Comparison of ENCODE assay signal across 8 cellular contexts in genomic region chr10:100184426-100185219, GRCh38. TPM values are rescaled to one million over a fixed set of nuclear protein-coding genes. Genes with fewer than 3 reads are reported as not detected.
DNase-seq lines count a peak whose midpoint lies in the region; ATAC-seq, FAIRE-seq and TF ChIP-seq lines count a peak whose summit lies in the region.

No MANE protein-coding gene starts in this region.

- H3K27ac Mint-ChIP-seq in Calu3 (ENCODE audit: unreplicated experiment) (peak overlapping the region; percentile 43), neural crest cell (ENCODE audit: unreplicated experiment) (peak overlapping the region; percentile 14)

- H3K9me3 Mint-ChIP-seq in Calu3 (ENCODE audit: low read depth, unreplicated experiment) (no peaks in the 10 kb centered on the region), neural crest cell (no peaks in the 10 kb centered on the region)

- TF ChIP-seq CTCF in Calu3 (IDR thresholded peaks at IDR 0.05; ENCODE audit: unreplicated experiment): no peak
- TF ChIP-seq CTCF in endothelial cell of umbilical vein (IDR thresholded peaks at IDR 0.05; ENCODE audit: extremely low read depth in 1 of 2, insufficient read depth in 1 of 2, low read depth in 1 of 2, low read length in 2 of 2): no peak
- no peak for TF ChIP-seq CTCF in neural crest cell (conservative IDR thresholded peaks at IDR 0.05)

- POLR2A ChIA-PET in HEK293T (lab: Yijun Ruan, JAX): interaction anchor here (1.0 kb wide), 1 partner anchor 85 kb away, joined by 3 read pairs; no protein-coding TSS in a partner anchor
- POLR2A ChIA-PET in endothelial cell of umbilical vein (lab: Charles Lee): no interaction called here

- BruUV-seq in Calu3 (replicated peaks; lab: Mats Ljungman, UMichigan) (no TSS peak), endothelial cell of umbilical vein (replicated peaks; lab: Mats Ljungman, UMichigan) (TSS peak; percentile 24)

- H3K9me1 ChIP-seq in endothelial cell of umbilical vein (replicated peaks; ENCODE audit: control insufficient read depth, extremely low read depth, insufficient read depth, low read length): no peaks in the 10 kb centered on the region

- H3K4me3 ChIP-seq in endothelial cell of umbilical vein (replicated peaks in 1 of 3; ENCODE audit: insufficient read depth in 1 of 3, low read depth in 1 of 3, low read length in 3 of 3): peak overlapping the region; percentile 45 to 76 (median 51)

- peak overlapping the region; percentile 83 for H3K4me2 ChIP-seq in endothelial cell of umbilical vein (ENCODE audit: insufficient read depth, low read length)

- H3K27ac ChIP-seq in endothelial cell of umbilical vein (ENCODE audit: insufficient read depth, low read depth, low read length): no peak overlapping the region

- no peaks in the 10 kb centered on the region for H3K27me3 ChIP-seq in endothelial cell of umbilical vein (ENCODE audit: control insufficient read depth in 2 of 2, insufficient read depth in 2 of 2, low read length in 2 of 2)

- peak overlapping the region; percentile 78 for H3K4me3 Mint-ChIP-seq in Calu3 (ENCODE audit: low read depth, unreplicated experiment)
- peak overlapping the region; percentile 98 for H3K4me3 Mint-ChIP-seq in neural crest cell

- H3K36me3 ChIP-seq in endothelial cell of umbilical vein (ENCODE audit: control insufficient read depth in 2 of 2, extremely low read depth in 1 of 2, insufficient read depth in 2 of 2, low read length in 2 of 2): peaks cover 0 to 7% of the 10 kb centered on the region in 2 experiments

- CTCF ChIA-PET in Calu3 (lab: Charles Lee) (no interaction called here), HEK293T (lab: Yijun Ruan, JAX) (interaction anchor here (0.5 kb wide), 1 partner anchor 77 kb away, joined by 5 read pairs; no protein-coding TSS in a partner anchor), endothelial cell of umbilical vein (lab: Charles Lee) (interaction anchor here (1.1 to 2.6 kb wide), 3 partner anchors 139 to 339 kb away, joined by 4 to 7 read pairs (median 5); no protein-coding TSS in a partner anchor)

- no peaks in the 10 kb centered on the region for H4K20me1 ChIP-seq in endothelial cell of umbilical vein (replicated peaks; ENCODE audit: control insufficient read depth, extremely low read depth, insufficient read depth, low read length)

- H3K79me2 ChIP-seq in endothelial cell of umbilical vein (ENCODE audit: control insufficient read depth, insufficient read depth, low read length): peaks cover 42% of the 10 kb centered on the region

- dilution Hi-C loops in endothelial cell of umbilical vein (cut with MboI; ENCODE audit: extremely low pct_ligation_motif_present, low sequenced_read_pairs): no loop called here

- peaks cover 16% of the 10 kb centered on the region for H3K4me1 ChIP-seq in endothelial cell of umbilical vein (ENCODE audit: control insufficient read depth, extremely low read depth, insufficient read depth, low read length)

- DNase-seq in Calu3 (no peak), HEK293T (ENCODE audit: extremely low spot score) (peak; percentile 50), SK-MEL-5 (ENCODE audit: low read depth, low spot score) (peak; percentile 5), endothelial cell of umbilical vein (ENCODE audit: low read depth, low spot score) (peak; percentile 38), neural crest cell (ENCODE audit: low read depth, low spot score) (no peak), dedifferentiated amniotic fluid mesenchymal stem cell (ENCODE audit: extremely low spot score) (no peak)

- H3K9ac ChIP-seq in endothelial cell of umbilical vein (replicated peaks; ENCODE audit: extremely low read depth, insufficient read depth, low read length): peak overlapping the region; percentile 55

- ATAC-seq in GM21723 (IDR thresholded peaks at IDR 0.05; ENCODE audit: unreplicated experiment) (no peak), GM19463 (IDR thresholded peaks at IDR 0.05; ENCODE audit: unreplicated experiment) (no peak)

- H3K36me3 Mint-ChIP-seq in Calu3 (ENCODE audit: insufficient read depth, unreplicated experiment) (peaks cover 27% of the 10 kb centered on the region), neural crest cell (ENCODE audit: low read depth) (peaks cover 12% of the 10 kb centered on the region)

- H3K9me3 ChIP-seq in endothelial cell of umbilical vein (replicated peaks; ENCODE audit: control insufficient read depth, insufficient read depth, low read length): no peaks in the 10 kb centered on the region

- intact Hi-C loops in Calu3 (cut with micrococcal nuclease; ENCODE audit: unreplicated experiment): no loop called here
- intact Hi-C loops in endothelial cell of umbilical vein (cut with micrococcal nuclease): loop anchor here (2.0 to 5.0 kb wide), 2 partner anchors 140 to 188 kb away; no protein-coding TSS in a partner anchor

- TF ChIP-seq POLR2A in endothelial cell of umbilical vein (IDR thresholded peaks at IDR 0.05; ENCODE audit: low read depth, low read length): no peak

- H3K4me1 Mint-ChIP-seq in Calu3 (ENCODE audit: low read depth, unreplicated experiment) (peaks cover 18% of the 10 kb centered on the region), neural crest cell (peaks cover 52% of the 10 kb centered on the region)

- no peak for FAIRE-seq in endothelial cell of umbilical vein (lab: Jason Lieb, UNC)

- H3K27me3 Mint-ChIP-seq in Calu3 (ENCODE audit: unreplicated experiment) (no peaks in the 10 kb centered on the region), neural crest cell (ENCODE audit: low read depth) (no peaks in the 10 kb centered on the region)

- in situ Hi-C loops in SK-MEL-5 (cut with HindIII; ENCODE audit: low pct_unique_long_range_greater_than_20kb, low sequenced_read_pairs): no loop called here

- peak overlapping the region; percentile 25 for H2AFZ ChIP-seq in endothelial cell of umbilical vein (ENCODE audit: low read depth, low read length)

TF ChIP-seq in HEK293T, 16 proteins besides CTCF, POLR2A, EP300 and RAD21 (continues in another document):
- TF ChIP-seq CTBP1 (IDR thresholded peaks at IDR 0.05; ENCODE audit: borderline replicate concordance) (no peak), ZNF384 (IDR thresholded peaks at IDR 0.05) (no peak), L3MBTL2 (conservative IDR thresholded peaks at IDR 0.05) (no peak), FOXM1 (IDR thresholded peaks at IDR 0.05; ENCODE audit: borderline replicate concordance) (no peak), SP1 (IDR thresholded peaks at IDR 0.05) (no peak), ELF4 (IDR thresholded peaks at IDR 0.05) (no peak), PKNOX1 (IDR thresholded peaks at IDR 0.05) (no peak)

TF ChIP-seq in endothelial cell of umbilical vein, 7 proteins besides CTCF, POLR2A, EP300 and RAD21:
- TF ChIP-seq MYC (IDR thresholded peaks at IDR 0.05; ENCODE audit: low read depth, low read length) (no peak), MAX (IDR thresholded peaks at IDR 0.05; ENCODE audit: insufficient read depth, insufficient read length) (no peak), GATA2 (IDR thresholded peaks at IDR 0.05; ENCODE audit: insufficient read depth, insufficient read length, low read depth, low read length) (no peak), EZH2 (IDR thresholded peaks at IDR 0.05; ENCODE audit: borderline replicate concordance, low read depth, low read length, severe bottlenecking) (no peak), JUN (IDR thresholded peaks at IDR 0.05; ENCODE audit: borderline replicate concordance, insufficient read depth, insufficient read length, low read depth) (no peak), FOS (IDR thresholded peaks at IDR 0.05; ENCODE audit: borderline replicate concordance, insufficient read depth, low read length) (no peak), POLR2AphosphoS5 (IDR thresholded peaks at IDR 0.05; ENCODE audit: insufficient read depth, low read depth, low read length) (no peak)

RNA-seq across cellular contexts. Expression of gene ERLIN1, which starts 1.2 kb away (rescaled TPM):
- total RNA-seq in Calu3 (2022) (32.2 and 33.7 TPM in 2 replicates), endothelial cell of umbilical vein (51.0 and 51.9 TPM in 2 replicates), neural crest cell (35.8 and 36.6 TPM in 2 replicates)
- 11.3 and 14.3 TPM in 2 replicates for total RNA-seq in SK-MEL-5 (2014; rRNA removed; shearing (Covaris generic))
- polyA plus RNA-seq in SK-MEL-5 (2015; cell fraction: cytosol; rRNA removed): 27.4 and 38.3 TPM in 2 replicates
- 11.7 and 18.6 TPM in 2 replicates for polyA plus RNA-seq in SK-MEL-5 (2015; cell fraction: nucleus; rRNA removed)
- polyA plus RNA-seq in endothelial cell of umbilical vein: 25.0 and 30.7 TPM in 2 replicates
- polyA plus RNA-seq in endothelial cell of umbilical vein (2011; cell fraction: cytosol; rRNA removed): 39.1 and 39.3 TPM in 2 replicates
- polyA plus RNA-seq in endothelial cell of umbilical vein (2011; cell fraction: nucleus; rRNA removed): 23.1 and 30.2 TPM in 2 replicates
- 68.7 and 90.7 TPM in 2 replicates for polyA plus RNA-seq in endothelial cell of umbilical vein (2012)
- polyA minus RNA-seq in endothelial cell of umbilical vein: 34.9 and 37.3 TPM in 2 replicates
- polyA minus RNA-seq in endothelial cell of umbilical vein (2011; cell fraction: cytosol; rRNA and poly(A)+ RNA removed): 18.0 TPM
- polyA minus RNA-seq in endothelial cell of umbilical vein (2011; cell fraction: nucleus; rRNA and poly(A)+ RNA removed): 10.3 and 16.1 TPM in 2 replicates

RNA-seq across cellular contexts. Expression of gene CHUK, which starts 44.8 kb away (rescaled TPM):
- total RNA-seq in Calu3 (2022) (14.5 and 15.3 TPM in 2 replicates), endothelial cell of umbilical vein (20.4 and 20.9 TPM in 2 replicates), neural crest cell (21.4 and 24.4 TPM in 2 replicates)
- 26.3 and 27.3 TPM in 2 replicates for total RNA-seq in SK-MEL-5 (2014; rRNA removed; shearing (Covaris generic))
- polyA plus RNA-seq in SK-MEL-5 (2015; cell fraction: cytosol; rRNA removed): 16.8 and 22.2 TPM in 2 replicates
- 24.8 and 28.1 TPM in 2 replicates for polyA plus RNA-seq in SK-MEL-5 (2015; cell fraction: nucleus; rRNA removed)
- 5.1 and 7.3 TPM in 2 replicates for polyA plus RNA-seq in endothelial cell of umbilical vein
- polyA plus RNA-seq in endothelial cell of umbilical vein (2011; cell fraction: cytosol; rRNA removed): 9.6 and 10.2 TPM in 2 replicates
- 17.2 and 21.4 TPM in 2 replicates for polyA plus RNA-seq in endothelial cell of umbilical vein (2011; cell fraction: nucleus; rRNA removed)
- polyA plus RNA-seq in endothelial cell of umbilical vein (2012): 16.6 and 21.9 TPM in 2 replicates
- 11.6 and 12.4 TPM in 2 replicates for polyA minus RNA-seq in endothelial cell of umbilical vein
- 11.0 TPM for polyA minus RNA-seq in endothelial cell of umbilical vein (2011; cell fraction: cytosol; rRNA and poly(A)+ RNA removed)
- polyA minus RNA-seq in endothelial cell of umbilical vein (2011; cell fraction: nucleus; rRNA and poly(A)+ RNA removed): 15.1 and 18.3 TPM in 2 replicates

Comparison
In these comparisons a context has a peak if more than half of its experiments do, and no peak if none do; other contexts are left out.
1. DNase-seq: peak in HEK293T (single experiment), SK-MEL-5 (single experiment) and endothelial cell of umbilical vein (single experiment); none in Calu3 (single experiment), neural crest cell (single experiment) and dedifferentiated amniotic fluid mesenchymal stem cell (single experiment).